ENCODE assay signal across 21 cellular contexts in genomic region chr5:83285661-83286398, GRCh38.
"Had no signal": no experiment of that assay in that cellular context is flagged by ENCODE, and none has a peak within 500 bp of the region (broad histone marks: within the 10 kb centered on the region; RNA-seq: fewer than 3 reads in every experiment).

No MANE protein-coding gene starts in this region.

- H3K4me3 ChIP-seq: cardiac muscle cell, esophagus squamous epithelium, lower lobe of right lung, prostate gland, smooth muscle cell, stomach had no signal

- H3K36me3 ChIP-seq: cardiac muscle cell, esophagus squamous epithelium, lower lobe of right lung, prostate gland, stomach, WERI-Rb-1 had no signal

- H3K4me1 ChIP-seq: esophagus squamous epithelium, lower lobe of right lung, prostate gland, stomach had no signal

- H3K27ac ChIP-seq: cardiac muscle cell, esophagus squamous epithelium, lower lobe of right lung, prostate gland, stomach, WERI-Rb-1 had no signal

- H3K4me2 ChIP-seq: smooth muscle cell had no signal

- ATAC-seq: effector memory CD8-positive, alpha-beta T cell; left colon; lower lobe of right lung; right cardiac atrium; stimulated activated effector memory CD8-positive, alpha-beta T cell treated with anti-CD3 and anti-CD28 coated beads, Interleukin-12 subunit alpha, Interleukin-12 subunit beta, amount 100 ng/mL, for 72 hours had no signal

- H3K27me3 ChIP-seq: cardiac muscle cell, esophagus squamous epithelium, stomach had no signal

- H3K9me3 ChIP-seq: esophagus squamous epithelium, lower lobe of right lung, prostate gland, stomach had no signal

- DNase-seq: activated CD4-positive, alpha-beta memory T cell treated with anti-CD3 and anti-CD28 coated beads for 36 hours; activated T-cell treated with anti-CD3 and anti-CD28 coated beads for 4 hours; amniotic stem cell; effector memory CD8-positive, alpha-beta T cell; esophagus squamous epithelium; foreskin fibroblast; glutamatergic neuron; hypothalamus; islet precursor cell; left colon; lower lobe of right lung; occipital lobe; right cardiac atrium; stimulated activated CD4-positive, alpha-beta T cell treated with anti-CD3 and anti-CD28 coated beads, Interleukin-4, amount 100 ng/mL, for 24 hours; stomach; T-helper 2 cell; WERI-Rb-1 had no signal
